Comparison of ENCODE assay signal across 8 cellular contexts in genomic region chr16:55346475-55346874, GRCh38. TPM values are rescaled to one million over a fixed set of nuclear protein-coding genes. Genes with fewer than 3 reads are reported as not detected.
"Had no signal": no experiment of that assay in that cellular context is flagged by ENCODE, and none has a peak within 500 bp of the region (broad histone marks: within the 10 kb centered on the region; RNA-seq: fewer than 3 reads in every experiment).

No MANE protein-coding gene starts in this region.

- DNase-seq: GDM1, GF-D8 had no signal

- H3K4me3 ChIP-seq: GM12878 had no signal

- ATAC-seq: GM12878 had no signal

- FAIRE-seq: G401.6, GM12878, GM12891, GM12892, GM18507, GM19239 had no signal

RNA-seq across cellular contexts. Expression of gene IRX6, which starts 22.5 kb away (rescaled TPM):
- total RNA-seq: GM12878 had no signal
- polyA plus RNA-seq: GM12878 had no signal
